ENCODE assay signal across 16 cellular contexts in genomic region chr22:23397008-23397617, GRCh38.
"Had no signal": no experiment of that assay in that cellular context is flagged by ENCODE, and none has a peak within 500 bp of the region (broad histone marks: within the 10 kb centered on the region; RNA-seq: fewer than 3 reads in every experiment).

No MANE protein-coding gene starts in this region.

- H3K4me3 ChIP-seq: ascending aorta, breast epithelium, esophagus muscularis mucosa, right lobe of liver, suprapubic skin, upper lobe of left lung had no signal

- H3K9me3 ChIP-seq: ascending aorta, breast epithelium, esophagus muscularis mucosa, right lobe of liver, suprapubic skin, upper lobe of left lung had no signal

- DNase-seq: activated CD4-positive, alpha-beta T cell treated with anti-CD3 and anti-CD28 coated beads, Interleukin-2, amount 10 ng/mL, durations not matched to agents 7 days and 5 days; activated CD8-positive, alpha-beta memory T cell treated with anti-CD3 and anti-CD28 coated beads for 24 hours; activated naive CD4-positive, alpha-beta T cell treated with Interleukin-2 at 50 U/mL for 16 hours; hippocampal formation; kidney; left ventricle myocardium superior; mesendoderm; right lobe of liver; SW 1271 had no signal

- H3K27ac Mint-ChIP-seq: activated CD4-positive, alpha-beta T cell treated with anti-CD3 and anti-CD28 coated beads, Interleukin-2, amount 10 ng/mL, durations not matched to agents 7 days and 5 days; stimulated activated naive CD8-positive, alpha-beta T cell treated with anti-CD3 and anti-CD28 coated beads, Interleukin-15, Interleukin-2, amounts not matched to agents 100 ng/mL and 50 ng/mL, for 24 hours had no signal

- H3K4me3 Mint-ChIP-seq: activated CD4-positive, alpha-beta T cell treated with anti-CD3 and anti-CD28 coated beads, Interleukin-2, amount 10 ng/mL, durations not matched to agents 7 days and 5 days; nephron; stimulated activated naive CD8-positive, alpha-beta T cell treated with anti-CD3 and anti-CD28 coated beads, Interleukin-15, Interleukin-2, amounts not matched to agents 100 ng/mL and 50 ng/mL, for 24 hours had no signal

- H3K9me3 Mint-ChIP-seq: activated CD4-positive, alpha-beta T cell treated with anti-CD3 and anti-CD28 coated beads, Interleukin-2, amount 10 ng/mL, durations not matched to agents 7 days and 5 days; nephron; stimulated activated naive CD8-positive, alpha-beta T cell treated with anti-CD3 and anti-CD28 coated beads, Interleukin-15, Interleukin-2, amounts not matched to agents 100 ng/mL and 50 ng/mL, for 24 hours had no signal

- H3K4me1 ChIP-seq: ascending aorta, breast epithelium, right lobe of liver had no signal

- H3K27me3 Mint-ChIP-seq: activated CD4-positive, alpha-beta T cell treated with anti-CD3 and anti-CD28 coated beads, Interleukin-2, amount 10 ng/mL, durations not matched to agents 7 days and 5 days; stimulated activated naive CD8-positive, alpha-beta T cell treated with anti-CD3 and anti-CD28 coated beads, Interleukin-15, Interleukin-2, amounts not matched to agents 100 ng/mL and 50 ng/mL, for 24 hours had no signal

- H3K4me1 Mint-ChIP-seq: activated CD4-positive, alpha-beta T cell treated with anti-CD3 and anti-CD28 coated beads, Interleukin-2, amount 10 ng/mL, durations not matched to agents 7 days and 5 days; nephron had no signal

- ATAC-seq: left ventricle myocardium superior, right lobe of liver had no signal

- H3K36me3 ChIP-seq: ascending aorta, breast epithelium, esophagus muscularis mucosa, right lobe of liver, suprapubic skin, upper lobe of left lung had no signal

- H3K27ac ChIP-seq: ascending aorta, breast epithelium, esophagus muscularis mucosa, right lobe of liver, suprapubic skin, upper lobe of left lung had no signal

- H3K27me3 ChIP-seq: ascending aorta, breast epithelium, esophagus muscularis mucosa, right lobe of liver, upper lobe of left lung had no signal
